Comparison of ENCODE assay signal across 14 cellular contexts in genomic region chr6:3252369-3252768, GRCh38. TPM values are rescaled to one million over a fixed set of nuclear protein-coding genes. Genes with fewer than 3 reads are reported as not detected.
A peak's percentile ranks its signal among the peaks of the same experiment; 100 is the strongest.
DNase-seq lines count a peak whose midpoint lies in the region; FAIRE-seq and TF ChIP-seq lines count a peak whose summit lies in the region.
"Had no signal": no experiment of that assay in that cellular context is flagged by ENCODE, and none has a peak within 500 bp of the region (broad histone marks: within the 10 kb centered on the region; RNA-seq: fewer than 3 reads in every experiment).

No MANE protein-coding gene starts in this region.

- dilution Hi-C loops in keratinocyte (cut with MboI; ENCODE audit: extremely low pct_ligation_motif_present, low sequenced_read_pairs) = no loop called here

- TF ChIP-seq CTCF in keratinocyte (optimal IDR thresholded peaks at IDR 0.05 in 1 of 3, IDR thresholded peaks at IDR 0.05 in 1 of 3, conservative IDR thresholded peaks at IDR 0.05 in 1 of 3; ENCODE audit: extremely low read depth in 1 of 3, insufficient read depth in 2 of 3, low read length in 3 of 3) = no peak

- H3K9me1 ChIP-seq in keratinocyte (ENCODE audit: control insufficient read depth, extremely low read depth, insufficient read depth, low read length) = no peaks in the 10 kb centered on the region

- peaks cover 19% of the 10 kb centered on the region for H3K4me1 ChIP-seq in keratinocyte (ENCODE audit: control insufficient read depth, extremely low read depth, insufficient read depth, low read length)

- no peak overlapping the region for H2AFZ ChIP-seq in keratinocyte (ENCODE audit: control insufficient read depth, low read length)

- no peak overlapping the region for H3K9ac ChIP-seq in keratinocyte (ENCODE audit: control insufficient read depth, extremely low read depth, insufficient read depth, low read length)

- peaks cover 5% of the 10 kb centered on the region for H3K27me3 ChIP-seq in keratinocyte (ENCODE audit: control insufficient read depth, extremely low read depth, insufficient read depth, low read length)

- H4K20me1 ChIP-seq in keratinocyte (ENCODE audit: control insufficient read depth, extremely low read depth, insufficient read depth, low read length) = no peaks in the 10 kb centered on the region

- H3K9me3 ChIP-seq in keratinocyte (ENCODE audit: control insufficient read depth, low read depth, low read length) = no peaks in the 10 kb centered on the region

- DNase-seq in ELF-1 (ENCODE audit: low read depth, low spot score) (peak; percentile 77), LoVo (ENCODE audit: low spot score) (peak; percentile 73), UCSD-AML1 (lab: John Stamatoyannopoulos, UW; ENCODE audit: unreplicated experiment) (peak; percentile 33), keratinocyte (ENCODE audit: low read depth, low spot score) (no peak), pons (ENCODE audit: low spot score) (no peak), activated T-cell treated with anti-CD3 and anti-CD28 coated beads for 4 hours (no peak), RCC 7860 (ENCODE audit: low spot score) (no peak)
- DNase-seq: AML-193; effector CD8-positive, alpha-beta T cell; KG1; left lung; naive B cell; NCI-H1436 treated with DMSO at 0.1 percent for 48 hours; OCI-M1 had no signal

- H3K27ac ChIP-seq in keratinocyte (ENCODE audit: control insufficient read depth, insufficient read depth, low read length) = no peak overlapping the region
- H3K27ac ChIP-seq: left lung had no signal

- FAIRE-seq in keratinocyte (lab: Jason Lieb, UNC) (no peak), RCC 7860 (lab: Jason Lieb, UNC) (no peak)

- H3K4me3 ChIP-seq in keratinocyte (ENCODE audit: control insufficient read depth in 2 of 3, extremely low read depth in 1 of 3, insufficient read depth in 2 of 3, low read depth in 1 of 3, low read length in 3 of 3) = no peak overlapping the region
- H3K4me3 ChIP-seq: left lung had no signal

- H3K36me3 ChIP-seq in keratinocyte (ENCODE audit: control insufficient read depth in 2 of 2, extremely low read depth in 1 of 2, insufficient read depth in 2 of 2, low read length in 2 of 2) = no peaks in the 10 kb centered on the region
- H3K36me3 ChIP-seq: left lung had no signal

- peak overlapping the region; percentile 23 for H3K4me2 ChIP-seq in keratinocyte (ENCODE audit: control insufficient read depth, extremely low read depth, insufficient read depth, low read depth, low read length)

- no peaks in the 10 kb centered on the region for H3K79me2 ChIP-seq in keratinocyte (ENCODE audit: control insufficient read depth, insufficient read depth, low read length)

RNA-seq across cellular contexts. Expression of gene PSMG4, which starts 6.4 kb away (rescaled TPM):
- 9.9 to 19.7 TPM (median 16.3 TPM) in 3 replicates for polyA plus RNA-seq in keratinocyte
- polyA plus RNA-seq in keratinocyte (2011; ENCODE audit: low read depth) = 5.6 TPM
- 8.8 and 12.3 TPM in 2 replicates for polyA plus RNA-seq in keratinocyte (2011; cell fraction: cytosol; rRNA removed)
- polyA plus RNA-seq in keratinocyte (2011; cell fraction: nucleus; rRNA removed) = 9.2 and 9.7 TPM in 2 replicates
- polyA plus RNA-seq in keratinocyte (2012; ENCODE audit: low replicate concordance) = 16.0 and 17.0 TPM in 2 replicates
- polyA minus RNA-seq in keratinocyte = 5.2 to 5.4 TPM (median 5.3 TPM) in 3 replicates
- 18.6 TPM for polyA minus RNA-seq in keratinocyte (2011; cell fraction: cytosol; rRNA and poly(A)+ RNA removed)
- polyA minus RNA-seq in keratinocyte (2011; cell fraction: nucleus; rRNA and poly(A)+ RNA removed) = 2.4 and 2.9 TPM in 2 replicates

RNA-seq across cellular contexts. Expression of gene TUBB2B, which starts 24.9 kb away (rescaled TPM):
- 0.04 TPM in 1 of 3 replicates, not detected in the others for polyA plus RNA-seq in keratinocyte
- polyA plus RNA-seq in keratinocyte (2011; ENCODE audit: low read depth) = 1.0 TPM
- polyA plus RNA-seq in keratinocyte (2011; cell fraction: cytosol; rRNA removed) = 0.04 and 0.09 TPM in 2 replicates
- not detected in 2 replicates for polyA plus RNA-seq in keratinocyte (2011; cell fraction: nucleus; rRNA removed)
- 2.1 TPM in 1 of 2 replicates, not detected in the other for polyA plus RNA-seq in keratinocyte (2012; ENCODE audit: low replicate concordance)
- 0.13 to 0.51 TPM in 2 of 3 replicates, not detected in the other for polyA minus RNA-seq in keratinocyte
- polyA minus RNA-seq in keratinocyte (2011; cell fraction: cytosol; rRNA and poly(A)+ RNA removed) = not detected
- not detected in 2 replicates for polyA minus RNA-seq in keratinocyte (2011; cell fraction: nucleus; rRNA and poly(A)+ RNA removed)

Comparison
In these comparisons a context has a peak if more than half of its experiments do, and no peak if none do; other contexts are left out.
1. DNase-seq: peak in ELF-1 (single experiment), LoVo (single experiment) and UCSD-AML1 (single experiment); none in keratinocyte (single experiment), pons (single experiment), activated T-cell treated with anti-CD3 and anti-CD28 coated beads for 4 hours (single experiment) and RCC 7860 (single experiment).